Comparison of ENCODE assay signal across 13 cellular contexts in the genomic region with DNA sequence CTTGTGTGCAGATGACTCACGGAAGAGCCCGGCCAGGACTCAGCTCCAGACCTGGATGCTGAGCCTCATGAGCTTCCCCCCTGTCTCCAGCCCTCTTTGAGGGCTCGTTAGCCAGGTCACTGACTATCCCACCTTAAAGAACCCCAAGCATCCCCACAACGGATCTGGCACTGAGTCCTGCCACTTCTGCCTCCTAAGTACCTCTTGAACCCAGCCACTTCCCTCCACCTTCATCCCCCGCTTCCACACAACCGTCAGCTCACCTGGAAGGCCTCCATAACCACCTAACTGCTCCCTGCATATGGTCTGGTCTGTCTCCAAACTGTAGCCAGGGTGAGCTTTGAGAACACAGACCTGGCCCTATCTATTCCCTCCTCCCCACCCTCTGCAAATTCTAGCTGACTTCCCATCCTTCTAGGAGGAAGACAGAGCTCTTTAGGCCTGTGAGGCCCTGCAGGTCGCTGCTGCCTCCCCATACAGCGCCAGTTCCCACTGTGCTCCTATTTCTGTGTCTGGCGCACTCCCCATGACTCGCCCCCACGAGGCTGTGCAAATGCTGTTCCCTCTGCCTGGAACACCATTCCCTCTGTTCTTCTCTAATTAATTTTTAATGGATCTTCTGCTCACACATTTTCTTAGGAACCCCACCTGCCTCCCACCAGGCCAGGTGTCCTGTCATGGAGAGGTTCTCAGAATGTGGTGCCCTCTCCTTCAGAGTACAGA. TPM values are rescaled to one million over a fixed set of nuclear protein-coding genes. Genes with fewer than 3 reads are reported as not detected.
DNase-seq lines count a peak whose midpoint lies in the region; ATAC-seq and TF ChIP-seq lines count a peak whose summit lies in the region.
"Had no signal": no experiment of that assay in that cellular context is flagged by ENCODE, and none has a peak within 500 bp of the region (broad histone marks: within the 10 kb centered on the region; RNA-seq: fewer than 3 reads in every experiment).

No MANE protein-coding gene starts in this region.

- CTCF ChIA-PET in WTC11 (lab: Charles Lee), result interaction anchor here (0.8 to 3.2 kb wide), 5 partner anchors 27 to 224 kb away, joined by 3 to 17 read pairs (median 4); no protein-coding TSS in a partner anchor

- H3K4me3 Mint-ChIP-seq in activated T-cell treated with anti-CD3 and anti-CD28 coated beads, Interleukin-2, amount 50 U/mL, for 72 hours, result peak overlapping the region; percentile 96
- H3K4me3 Mint-ChIP-seq in WTC11 (no peak overlapping the region), glutamatergic neuron (ENCODE audit: unreplicated experiment) (peak overlapping the region; percentile 10)
- H3K4me3 Mint-ChIP-seq in stimulated activated memory B cell treated with anti-CD40 and anti-IgM and Interleukin-4, amounts not matched to agents 10 μg/mL and 1 μg/mL and 100 μg/mL, for 72 hours, result peak overlapping the region; percentile 95

- intact Hi-C loops in Right ventricle myocardium inferior (cut with DNase I), result loop anchor here (5.0 kb wide), 1 partner anchor 42 kb away; no protein-coding TSS in a partner anchor

- H3K27me3 Mint-ChIP-seq in activated T-cell treated with anti-CD3 and anti-CD28 coated beads, Interleukin-2, amount 50 U/mL, for 72 hours (ENCODE audit: low read depth), result no peaks in the 10 kb centered on the region
- H3K27me3 Mint-ChIP-seq in WTC11 (ENCODE audit: low read depth) (no peaks in the 10 kb centered on the region), glutamatergic neuron (ENCODE audit: unreplicated experiment) (peaks cover 19% of the 10 kb centered on the region)
- H3K27me3 Mint-ChIP-seq in stimulated activated memory B cell treated with anti-CD40 and anti-IgM and Interleukin-4, amounts not matched to agents 10 μg/mL and 1 μg/mL and 100 μg/mL, for 72 hours, result no peaks in the 10 kb centered on the region

- no peak for ATAC-seq in activated T-cell treated with anti-CD3 and anti-CD28 coated beads, Interleukin-2, amount 50 U/mL, for 72 hours (replicated peaks in 1 of 2)
- no peak for ATAC-seq in WTC11
- no peak for ATAC-seq in stimulated activated memory B cell treated with anti-CD40 and anti-IgM and Interleukin-4, amounts not matched to agents 10 μg/mL and 1 μg/mL and 100 μg/mL, for 72 hours
- no peak for ATAC-seq in Right ventricle myocardium inferior
- ATAC-seq in HG03139 (IDR thresholded peaks at IDR 0.05; ENCODE audit: unreplicated experiment), result no peak

- POLR2A ChIA-PET in WTC11 (lab: Charles Lee), result interaction anchor here (0.6 kb wide), 1 partner anchor 8 kb away, joined by 8 read pairs; no protein-coding TSS in a partner anchor

- no peaks in the 10 kb centered on the region for H3K9me3 Mint-ChIP-seq in activated T-cell treated with anti-CD3 and anti-CD28 coated beads, Interleukin-2, amount 50 U/mL, for 72 hours
- H3K9me3 Mint-ChIP-seq in WTC11 (no peaks in the 10 kb centered on the region), glutamatergic neuron (ENCODE audit: unreplicated experiment) (peaks cover 12% of the 10 kb centered on the region)
- H3K9me3 Mint-ChIP-seq in stimulated activated memory B cell treated with anti-CD40 and anti-IgM and Interleukin-4, amounts not matched to agents 10 μg/mL and 1 μg/mL and 100 μg/mL, for 72 hours, result no peaks in the 10 kb centered on the region

- no peak for DNase-seq in activated T-cell treated with anti-CD3 and anti-CD28 coated beads, Interleukin-2, amount 50 U/mL, for 72 hours
- no peak for DNase-seq in activated T-cell treated with anti-CD3 and anti-CD28 coated beads, Interleukin-2, amount 50 U/mL, for 48 hours
- no peak for DNase-seq in WTC11 (ENCODE audit: low spot score)
- no peak for DNase-seq in glutamatergic neuron
- DNase-seq in Right ventricle myocardium inferior (ENCODE audit: missing footprints), result no peak
- no peak for DNase-seq in activated CD4-positive, alpha-beta T cell treated with anti-CD3 and anti-CD28 coated beads, Interleukin-2, amount 50 U/mL, for 4 hours
- DNase-seq: activated CD8-positive, alpha-beta memory T cell treated with anti-CD3 and anti-CD28 coated beads for 24 hours; anterior cingulate cortex; NCI-H1694 treated with DMSO at 0.1 percent for 48 hours; NCI-H69; Peyer's patch had no signal

- peaks cover 12 to 17% of the 10 kb centered on the region in 2 donors for H3K36me3 Mint-ChIP-seq in activated T-cell treated with anti-CD3 and anti-CD28 coated beads, Interleukin-2, amount 50 U/mL, for 72 hours (ENCODE audit: insufficient read depth in 2 of 2)
- peaks cover 16% of the 10 kb centered on the region for H3K36me3 Mint-ChIP-seq in WTC11
- H3K36me3 Mint-ChIP-seq in glutamatergic neuron (ENCODE audit: unreplicated experiment), result no peaks in the 10 kb centered on the region
- peaks cover 14% of the 10 kb centered on the region for H3K36me3 Mint-ChIP-seq in stimulated activated memory B cell treated with anti-CD40 and anti-IgM and Interleukin-4, amounts not matched to agents 10 μg/mL and 1 μg/mL and 100 μg/mL, for 72 hours

- peaks cover 50% of the 10 kb centered on the region for H3K4me1 Mint-ChIP-seq in activated T-cell treated with anti-CD3 and anti-CD28 coated beads, Interleukin-2, amount 50 U/mL, for 72 hours (ENCODE audit: low read depth)
- H3K4me1 Mint-ChIP-seq in WTC11 (peaks cover 36% of the 10 kb centered on the region), glutamatergic neuron (ENCODE audit: low read depth, unreplicated experiment) (peaks cover 13% of the 10 kb centered on the region)
- peaks cover 42% of the 10 kb centered on the region for H3K4me1 Mint-ChIP-seq in stimulated activated memory B cell treated with anti-CD40 and anti-IgM and Interleukin-4, amounts not matched to agents 10 μg/mL and 1 μg/mL and 100 μg/mL, for 72 hours

- H3K27ac Mint-ChIP-seq in activated T-cell treated with anti-CD3 and anti-CD28 coated beads, Interleukin-2, amount 50 U/mL, for 72 hours, result peak overlapping the region; percentile 91
- peak overlapping the region; percentile 68; the same call in 1 of the 2 replicates for H3K27ac Mint-ChIP-seq in WTC11
- peak overlapping the region; percentile 74 for H3K27ac Mint-ChIP-seq in glutamatergic neuron (ENCODE audit: unreplicated experiment)
- H3K27ac Mint-ChIP-seq in stimulated activated memory B cell treated with anti-CD40 and anti-IgM and Interleukin-4, amounts not matched to agents 10 μg/mL and 1 μg/mL and 100 μg/mL, for 72 hours, result peak overlapping the region; percentile 94

- TF ChIP-seq CTCF in WTC11 (IDR thresholded peaks at IDR 0.05) (no peak), glutamatergic neuron (IDR thresholded peaks at IDR 0.05; ENCODE audit: partially characterized antibody, unreplicated experiment) (no peak)

TF ChIP-seq in WTC11, 78 proteins besides CTCF, POLR2A, EP300 and RAD21 (continues in another document):
- TF ChIP-seq ZNF671 (CRISPR knock-in tag; IDR thresholded peaks at IDR 0.05), result no peak
- no peak for TF ChIP-seq ZNF121 (CRISPR knock-in tag; IDR thresholded peaks at IDR 0.05)
- TF ChIP-seq OVOL2 (CRISPR knock-in tag; IDR thresholded peaks at IDR 0.05; ENCODE audit: borderline replicate concordance), result no peak
- no peak for TF ChIP-seq ATF6 (CRISPR knock-in tag; IDR thresholded peaks at IDR 0.05)
- no peak for TF ChIP-seq MYBL2 (CRISPR knock-in tag; IDR thresholded peaks at IDR 0.05)
- no peak for TF ChIP-seq STAT6 (CRISPR knock-in tag; conservative IDR thresholded peaks at IDR 0.05; ENCODE audit: low read depth)
- no peak for TF ChIP-seq ZNF263 (CRISPR knock-in tag; IDR thresholded peaks at IDR 0.05; ENCODE audit: low read depth)
- no peak for TF ChIP-seq ZNF219 (CRISPR knock-in tag; IDR thresholded peaks at IDR 0.05; ENCODE audit: borderline replicate concordance)
- no peak for TF ChIP-seq ATF1 (CRISPR knock-in tag; IDR thresholded peaks at IDR 0.05)
- no peak for TF ChIP-seq NR2C2 (CRISPR knock-in tag; IDR thresholded peaks at IDR 0.05)

RNA-seq across cellular contexts. Expression of gene HSP90AA1, which starts 2.9 kb away (rescaled TPM):
- 100 to 1,000 TPM; 353 to 377 TPM for total RNA-seq in activated T-cell treated with anti-CD3 and anti-CD28 coated beads, Interleukin-2, amount 50 U/mL, for 72 hours
- total RNA-seq in WTC11 (2021) (808 to 842 TPM (median 832 TPM) in 3 replicates), glutamatergic neuron (ENCODE audit: unreplicated experiment) (610 TPM), Right ventricle myocardium inferior (484 TPM)

RNA-seq across cellular contexts. Expression of gene WDR20, which starts 49.9 kb away (rescaled TPM):
- total RNA-seq in activated T-cell treated with anti-CD3 and anti-CD28 coated beads, Interleukin-2, amount 50 U/mL, for 72 hours, result 10 to 100 TPM; 23.8 to 29.9 TPM
- 25.6 to 27.5 TPM (median 25.9 TPM) in 3 replicates for total RNA-seq in WTC11 (2021)
- 38.1 TPM for total RNA-seq in glutamatergic neuron (ENCODE audit: unreplicated experiment)
- total RNA-seq in Right ventricle myocardium inferior, result 20.5 TPM
